32 cellular contexts compared by ENCODE assay signal in genomic region chr1:75673399-75673798, GRCh38. TPM values are rescaled to one million over a fixed set of nuclear protein-coding genes. Genes with fewer than 3 reads are reported as not detected.
DNase-seq lines count a peak whose midpoint lies in the region; ATAC-seq, FAIRE-seq and TF ChIP-seq lines count a peak whose summit lies in the region.
"Had no signal": no experiment of that assay in that cellular context is flagged by ENCODE, and none has a peak within 500 bp of the region (broad histone marks: within the 10 kb centered on the region; RNA-seq: fewer than 3 reads in every experiment).

No MANE protein-coding gene starts in this region.

- H3K36me3 ChIP-seq in GM23338 (ENCODE audit: insufficient read depth) = no peaks in the 10 kb centered on the region
- no peaks in the 10 kb centered on the region for H3K36me3 ChIP-seq in KMS-11 (ENCODE audit: insufficient read depth)
- no peaks in the 10 kb centered on the region for H3K36me3 ChIP-seq in endodermal cell (ENCODE audit: control insufficient read depth, insufficient read depth, low read length)
- no peaks in the 10 kb centered on the region for H3K36me3 ChIP-seq in tibial nerve
- H3K36me3 ChIP-seq in vagina = no peaks in the 10 kb centered on the region
- H3K36me3 ChIP-seq: left lung, SJCRH30, upper lobe of right lung had no signal

- intact Hi-C loops in vagina (cut with DNase I) = no loop called here
- intact Hi-C loops in activated CD4-positive, alpha-beta memory T cell treated with anti-CD3 and anti-CD28 coated beads for 36 hours (cut with micrococcal nuclease) = no loop called here

- H3K4me3 ChIP-seq in GM23338 (no peak overlapping the region), KMS-11 (IDR thresholded peaks at IDR 0.05; ENCODE audit: insufficient read depth, low read depth, low read length) (no peak overlapping the region), endodermal cell (ENCODE audit: low read length) (peak overlapping the region; percentile 23), tibial nerve (no peak overlapping the region), vagina (no peak overlapping the region)
- H3K4me3 ChIP-seq: left lung, psoas muscle, SJCRH30, upper lobe of right lung had no signal

- no peak overlapping the region for H2AFZ ChIP-seq in GM23338
- H2AFZ ChIP-seq in KMS-11 (ENCODE audit: low read depth) = 0 out of 2 replicates have a peak overlapping the region, but pooled peaks have one; percentile 34

- TF ChIP-seq POLR2A in tibial nerve (IDR thresholded peaks at IDR 0.05) (no peak), GM12891 (IDR thresholded peaks at IDR 0.05; ENCODE audit: low read depth, low read length) (no peak), vagina (IDR thresholded peaks at IDR 0.05) (no peak)

- no peak for TF ChIP-seq CTCF in GM23338 (conservative IDR thresholded peaks at IDR 0.05; ENCODE audit: low read depth in 2 of 2)
- no peak for TF ChIP-seq CTCF in KMS-11 (conservative IDR thresholded peaks at IDR 0.05; ENCODE audit: low read depth, low read length)
- TF ChIP-seq CTCF in endodermal cell (conservative IDR thresholded peaks at IDR 0.05) = no peak
- no peak for TF ChIP-seq CTCF in progenitor cell of endocrine pancreas (IDR thresholded peaks at IDR 0.05; ENCODE audit: unreplicated experiment)
- TF ChIP-seq CTCF in tibial nerve (IDR thresholded peaks at IDR 0.05) = no peak
- TF ChIP-seq CTCF in vagina (IDR thresholded peaks at IDR 0.05) = no peak

- H3K4me1 ChIP-seq in GM23338 (ENCODE audit: insufficient read depth) (peaks cover 23% of the 10 kb centered on the region), KMS-11 (ENCODE audit: low read depth, poor library complexity, severe bottlenecking) (peaks cover 9% of the 10 kb centered on the region), endodermal cell (ENCODE audit: control insufficient read depth, insufficient read depth, low read length) (no peaks in the 10 kb centered on the region), tibial nerve (no peaks in the 10 kb centered on the region), vagina (no peaks in the 10 kb centered on the region)
- H3K4me1 ChIP-seq: left lung, psoas muscle, SJCRH30, upper lobe of right lung had no signal

- peaks cover 16% of the 10 kb centered on the region for H3K9me2 ChIP-seq in GM23338 (ENCODE audit: insufficient read depth)

- peak overlapping the region; percentile 94; the same call in 1 of the 2 replicates for H3K27ac Mint-ChIP-seq in GM23338
- peak overlapping the region; percentile 96 for H3K27ac Mint-ChIP-seq in endodermal cell
- peak overlapping the region; percentile 79 for H3K27ac Mint-ChIP-seq in progenitor cell of endocrine pancreas
- no peak overlapping the region for H3K27ac Mint-ChIP-seq in activated CD4-positive, alpha-beta memory T cell treated with anti-CD3 and anti-CD28 coated beads for 36 hours
- H3K27ac Mint-ChIP-seq: activated naive CD8-positive, alpha-beta T cell treated with anti-CD3 and anti-CD28 coated beads for 36 hours; activated T-cell treated with anti-CD3 and anti-CD28 coated beads, Interleukin-2, amount 50 U/mL, for 24 hours; effector memory CD8-positive, alpha-beta T cell had no signal

- H3K4me1 Mint-ChIP-seq in GM23338 (peaks cover 29% of the 10 kb centered on the region), endodermal cell (peaks cover 32% of the 10 kb centered on the region), progenitor cell of endocrine pancreas (ENCODE audit: low read depth) (peaks cover 25% of the 10 kb centered on the region)
- H3K4me1 Mint-ChIP-seq in activated CD4-positive, alpha-beta memory T cell treated with anti-CD3 and anti-CD28 coated beads for 36 hours (ENCODE audit: low read depth) = no peaks in the 10 kb centered on the region
- H3K4me1 Mint-ChIP-seq: activated naive CD8-positive, alpha-beta T cell treated with anti-CD3 and anti-CD28 coated beads for 36 hours had no signal

- no peaks in the 10 kb centered on the region for H3F3A ChIP-seq in GM23338 (replicated peaks; ENCODE audit: low read depth)

- H3K9me3 ChIP-seq in endodermal cell (ENCODE audit: control insufficient read depth, low read length) = no peaks in the 10 kb centered on the region
- H3K9me3 ChIP-seq in tibial nerve = no peaks in the 10 kb centered on the region
- H3K9me3 ChIP-seq in vagina = no peaks in the 10 kb centered on the region
- H3K9me3 ChIP-seq: left lung, psoas muscle, SJCRH30, upper lobe of right lung had no signal

- CTCF ChIA-PET in activated CD4-positive, alpha-beta memory T cell treated with anti-CD3 and anti-CD28 coated beads for 36 hours (lab: Charles Lee) = no interaction called here

- no peaks in the 10 kb centered on the region for H3K79me2 ChIP-seq in GM23338 (replicated peaks; ENCODE audit: insufficient read depth)
- H3K79me2 ChIP-seq in KMS-11 (ENCODE audit: insufficient read depth, low read depth) = no peaks in the 10 kb centered on the region

- DNase-seq in GM23338 (ENCODE audit: low spot score) (no peak), endodermal cell (no peak), progenitor cell of endocrine pancreas (ENCODE audit: low spot score, unreplicated experiment) (no peak), tibial nerve (ENCODE audit: low spot score in 2 of 2) (no peak), GM12891 (ENCODE audit: insufficient read length, low spot score) (no peak), vagina (ENCODE audit: extremely low spot score in 2 of 2) (no peak)
- DNase-seq in activated CD4-positive, alpha-beta memory T cell treated with anti-CD3 and anti-CD28 coated beads for 36 hours = no peak
- DNase-seq: activated CD4-positive, alpha-beta T cell treated with anti-CD3 and anti-CD28 coated beads, Interleukin-2, amount 50 U/mL, for 1 hour; activated CD4-positive, CD25-positive, alpha-beta regulatory T cell; activated effector memory CD4-positive, alpha-beta T cell treated with anti-CD3 and anti-CD28 coated beads, Interleukin-2, amount 50 U/mL, for 16 hours; activated naive CD8-positive, alpha-beta T cell treated with anti-CD3 and anti-CD28 coated beads for 36 hours; activated T-cell treated with anti-CD3 and anti-CD28 coated beads, Interleukin-2, amount 50 U/mL, for 24 hours; anterior cingulate cortex; caudate nucleus; cortex of kidney; DMS79; effector memory CD8-positive, alpha-beta T cell; GF-D8; Karpas-422; MV-4-11; NCI-H146; NCI-H2107; NCI-H446 treated with DMSO at 0.1 percent for 48 hours; NCI-H774; psoas muscle; stimulated activated CD4-positive, alpha-beta T cell treated with anti-CD3 and anti-CD28 coated beads, Interleukin-15, amount 100 ng/mL, for 24 hours; stimulated activated CD4-positive, alpha-beta T cell treated with anti-CD3 and anti-CD28 coated beads, Interleukin-4, amount 100 ng/mL, for 4 hours; upper lobe of right lung had no signal

- TF ChIP-seq EP300 in tibial nerve (IDR thresholded peaks at IDR 0.05) = no peak

- H3K9ac ChIP-seq in KMS-11 (no peak overlapping the region), endodermal cell (ENCODE audit: extremely low read depth, low read length, poor library complexity, severe bottlenecking) (no peak overlapping the region)

- no peak overlapping the region for H3K4me2 ChIP-seq in GM23338
- no peak overlapping the region for H3K4me2 ChIP-seq in KMS-11

- POLR2A ChIA-PET in activated CD4-positive, alpha-beta memory T cell treated with anti-CD3 and anti-CD28 coated beads for 36 hours (lab: Charles Lee) = no interaction called here

- ATAC-seq in GM23338 = no peak
- ATAC-seq: effector memory CD8-positive, alpha-beta T cell; psoas muscle had no signal

- H3K27me3 Mint-ChIP-seq in GM23338 (ENCODE audit: insufficient read depth, low read depth, poor library complexity) = peaks cover 4% of the 10 kb centered on the region
- no peaks in the 10 kb centered on the region for H3K27me3 Mint-ChIP-seq in endodermal cell (ENCODE audit: insufficient read depth)
- no peaks in the 10 kb centered on the region for H3K27me3 Mint-ChIP-seq in progenitor cell of endocrine pancreas
- peaks cover 6% of the 10 kb centered on the region for H3K27me3 Mint-ChIP-seq in activated CD4-positive, alpha-beta memory T cell treated with anti-CD3 and anti-CD28 coated beads for 36 hours

- H3K27me3 ChIP-seq in GM23338 (ENCODE audit: insufficient read depth) (no peaks in the 10 kb centered on the region), KMS-11 (ENCODE audit: insufficient read depth, low read depth) (no peaks in the 10 kb centered on the region), endodermal cell (ENCODE audit: control insufficient read depth, insufficient read depth, low read length, poor library complexity, severe bottlenecking) (no peaks in the 10 kb centered on the region), tibial nerve (no peaks in the 10 kb centered on the region), vagina (no peaks in the 10 kb centered on the region)
- H3K27me3 ChIP-seq: left lung, SJCRH30, upper lobe of right lung had no signal

- no peak overlapping the region for H3K27ac ChIP-seq in GM23338 (ENCODE audit: low read depth)
- no peak overlapping the region for H3K27ac ChIP-seq in KMS-11
- H3K27ac ChIP-seq in endodermal cell (ENCODE audit: low read depth, low read length) = no peak overlapping the region
- H3K27ac ChIP-seq in tibial nerve = no peak overlapping the region
- H3K27ac ChIP-seq in vagina = no peak overlapping the region
- H3K27ac ChIP-seq: left lung, psoas muscle, SJCRH30, upper lobe of right lung had no signal

- H4K20me1 ChIP-seq in GM23338 (replicated peaks; ENCODE audit: insufficient read depth) (no peaks in the 10 kb centered on the region), KMS-11 (ENCODE audit: insufficient read depth) (no peaks in the 10 kb centered on the region)

- H3K36me3 Mint-ChIP-seq in GM23338 (ENCODE audit: low read depth) = peaks cover 10% of the 10 kb centered on the region; the same call in 2 of the 3 replicates
- H3K36me3 Mint-ChIP-seq in endodermal cell (ENCODE audit: low read depth) = no peaks in the 10 kb centered on the region
- H3K36me3 Mint-ChIP-seq in progenitor cell of endocrine pancreas (ENCODE audit: insufficient read depth) = no peaks in the 10 kb centered on the region
- no peaks in the 10 kb centered on the region for H3K36me3 Mint-ChIP-seq in activated CD4-positive, alpha-beta memory T cell treated with anti-CD3 and anti-CD28 coated beads for 36 hours
- H3K36me3 Mint-ChIP-seq: activated naive CD8-positive, alpha-beta T cell treated with anti-CD3 and anti-CD28 coated beads for 36 hours; CD14-positive monocyte had no signal

- H3K4me3 Mint-ChIP-seq in GM23338 (no peak overlapping the region), endodermal cell (no peak overlapping the region), progenitor cell of endocrine pancreas (ENCODE audit: low read depth) (no peak overlapping the region)
- no peak overlapping the region for H3K4me3 Mint-ChIP-seq in activated CD4-positive, alpha-beta memory T cell treated with anti-CD3 and anti-CD28 coated beads for 36 hours
- H3K4me3 Mint-ChIP-seq: activated naive CD8-positive, alpha-beta T cell treated with anti-CD3 and anti-CD28 coated beads for 36 hours; activated T-cell treated with anti-CD3 and anti-CD28 coated beads, Interleukin-2, amount 50 U/mL, for 24 hours; CD14-positive monocyte; effector memory CD8-positive, alpha-beta T cell had no signal

- WGBS in endodermal cell (ENCODE audit: insufficient coverage in 1 of 2, insufficient read length in 1 of 2), 2 experiments = 80 to 92% methylated on average over 1 of the region's 1 CpG
- 67 to 100% methylated on average over 1 of the region's 1 CpG for WGBS in tibial nerve, 2 donors

- peaks cover 7% of the 10 kb centered on the region; the same call in 2 of the 3 replicates for H3K9me3 Mint-ChIP-seq in GM23338
- peaks cover 12% of the 10 kb centered on the region for H3K9me3 Mint-ChIP-seq in endodermal cell
- no peaks in the 10 kb centered on the region for H3K9me3 Mint-ChIP-seq in progenitor cell of endocrine pancreas (ENCODE audit: low read depth)
- H3K9me3 Mint-ChIP-seq in activated CD4-positive, alpha-beta memory T cell treated with anti-CD3 and anti-CD28 coated beads for 36 hours = no peaks in the 10 kb centered on the region
- H3K9me3 Mint-ChIP-seq: activated naive CD8-positive, alpha-beta T cell treated with anti-CD3 and anti-CD28 coated beads for 36 hours; activated T-cell treated with anti-CD3 and anti-CD28 coated beads, Interleukin-2, amount 50 U/mL, for 24 hours; effector memory CD8-positive, alpha-beta T cell had no signal

- FAIRE-seq in GM12891 (lab: Jason Lieb, UNC) = no peak

RNA-seq across cellular contexts. Expression of gene ACADM, which starts 51.1 kb away (rescaled TPM):
- 35.3 and 37.7 TPM in 2 replicates for total RNA-seq in GM23338 (2014; rRNA removed; shearing (Covaris generic))
- polyA plus RNA-seq in GM23338 (2016; fragmentation: Nextera tagmentation; extraction: Ambion mirVana) = 43.7 and 52.8 TPM in 2 replicates
- total RNA-seq in endodermal cell = 10 to 100 TPM; 63.5 to 68.0 TPM
- polyA plus RNA-seq in endodermal cell (2013, experiment 1 of 2) = 53.5 TPM
- 45.9 TPM for polyA plus RNA-seq in endodermal cell (2013, experiment 2 of 2)
- 60.1 and 61.2 TPM in 2 replicates for total RNA-seq in progenitor cell of endocrine pancreas
- 10 to 100 TPM; 22.9 to 51.1 (median 41.2) TPM for total RNA-seq in tibial nerve
- polyA plus RNA-seq in GM12891 (2012; ENCODE audit: low read depth, missing spikeins) = 197 TPM
- total RNA-seq in vagina = 30.2 TPM
- 10 to 100 TPM; 60.3 to 60.9 TPM for total RNA-seq in activated CD4-positive, alpha-beta memory T cell treated with anti-CD3 and anti-CD28 coated beads for 36 hours
